23 cellular contexts compared by ENCODE assay signal in the genomic region with DNA sequence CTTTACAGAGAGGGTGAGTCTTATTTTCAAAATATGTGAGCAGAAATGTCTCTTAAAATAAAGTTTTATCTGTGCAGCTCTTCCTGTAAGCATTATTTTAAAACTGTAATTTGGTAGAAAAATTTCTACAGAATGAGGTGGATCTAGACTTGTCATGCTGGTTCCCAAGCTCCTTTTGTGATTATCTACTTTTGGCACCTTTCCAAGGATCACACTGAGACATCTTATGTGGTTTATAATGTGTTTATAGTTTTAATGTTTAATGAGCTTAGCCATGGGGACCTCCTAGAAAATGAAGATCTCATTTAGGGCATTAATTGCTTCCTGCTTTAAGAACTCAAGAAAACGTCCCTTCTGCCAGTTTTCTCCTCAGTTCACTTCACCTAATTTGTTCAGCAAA.
A peak's percentile ranks its signal among the peaks of the same experiment; 100 is the strongest.
DNase-seq lines count a peak whose midpoint lies in the region; ATAC-seq, FAIRE-seq and TF ChIP-seq lines count a peak whose summit lies in the region.
"Had no signal": no experiment of that assay in that cellular context is flagged by ENCODE, and none has a peak within 500 bp of the region (broad histone marks: within the 10 kb centered on the region; RNA-seq: fewer than 3 reads in every experiment).

No MANE protein-coding gene starts in this region.

- CTCF ChIA-PET in A673 (lab: Charles Lee) (no interaction called here), K562 (lab: Yijun Ruan, JAX; ENCODE audit: low intra/inter-chr PET ratio) (no interaction called here)

- H3K4me1 ChIP-seq in A673 (ENCODE audit: insufficient read depth, low read length, poor library complexity, severe bottlenecking) (no peaks in the 10 kb centered on the region), K562 (replicated peaks in 1 of 2; ENCODE audit: control insufficient read depth in 2 of 2, insufficient read depth in 2 of 2, low read length in 2 of 2) (peaks cover 0 to 10% of the 10 kb centered on the region in 2 experiments; a peak in 2 of 5 replicates)

- no peaks in the 10 kb centered on the region for H3K9me1 ChIP-seq in K562 (ENCODE audit: control insufficient read depth, insufficient read depth, low read length)

- H3K4me2 ChIP-seq in K562 (ENCODE audit: insufficient read depth, low read length): no peak overlapping the region

- POLR2A ChIA-PET in A673 (lab: Charles Lee; ENCODE audit: low non-redundant PET) (no interaction called here), K562 (lab: Yijun Ruan, JAX) (interaction anchor here (1.1 kb wide), 1 partner anchor 19 kb away, joined by 3 read pairs; no protein-coding TSS in a partner anchor)

- 10% methylated on average over 1 of the region's 1 CpG for WGBS in K562 (ENCODE audit: insufficient coverage, low coverage, missing lambda C conversion rate)

- BruUV-seq in A673 (replicated peaks; lab: Mats Ljungman, UMichigan): no TSS peak
- no TSS peak for BruUV-seq in K562 (replicated peaks; lab: Mats Ljungman, UMichigan)

- H3K27me3 ChIP-seq in A673 (replicated peaks; ENCODE audit: insufficient read depth, low read depth, low read length, poor library complexity): no peaks in the 10 kb centered on the region
- no peaks in the 10 kb centered on the region for H3K27me3 ChIP-seq in K562 (ENCODE audit: control insufficient read depth in 2 of 2, insufficient read depth in 2 of 2, low read length in 2 of 2)

- no peaks in the 10 kb centered on the region for H3K79me2 ChIP-seq in K562 (ENCODE audit: control insufficient read depth, insufficient read depth, low read length)

- H3K4me3 ChIP-seq in A673 (ENCODE audit: low read depth, low read length, poor library complexity, severe bottlenecking) (no peak overlapping the region), K562 (no peak overlapping the region)

- no peaks in the 10 kb centered on the region for H4K20me1 ChIP-seq in K562 (replicated peaks; ENCODE audit: control insufficient read depth, insufficient read depth, low read length)

- FAIRE-seq in K562 (lab: Jason Lieb, UNC): no peak
- FAIRE-seq: GM18507, HepG2 had no signal

- H3K36me3 ChIP-seq in A673 (ENCODE audit: insufficient read depth, low read length, poor library complexity, severe bottlenecking) (no peaks in the 10 kb centered on the region), K562 (ENCODE audit: control insufficient read depth, insufficient read depth, low read length) (no peaks in the 10 kb centered on the region)

- H3K9me3 ChIP-seq in A673 (ENCODE audit: low read depth, low read length, poor library complexity, severe bottlenecking): no peaks in the 10 kb centered on the region
- no peaks in the 10 kb centered on the region; the same call in 1 of the 2 replicates for H3K9me3 ChIP-seq in K562 (replicated peaks; ENCODE audit: control insufficient read depth, insufficient read depth, low read depth, low read length)

- ATAC-seq in K562: no peak
- ATAC-seq in HG02623 (IDR thresholded peaks at IDR 0.05; ENCODE audit: unreplicated experiment): no peak
- ATAC-seq in HG03571 (IDR thresholded peaks at IDR 0.05; ENCODE audit: unreplicated experiment): no peak
- ATAC-seq: HCT116, HepG2, PC-3 had no signal

- TF ChIP-seq CTCF in A673 (conservative IDR thresholded peaks at IDR 0.05; ENCODE audit: low read depth, low read length) (no peak), K562 (IDR thresholded peaks at IDR 0.05 in 2 of 3, conservative IDR thresholded peaks at IDR 0.05 in 1 of 3; ENCODE audit: insufficient read depth in 2 of 3, low read depth in 1 of 3, low read length in 3 of 3) (no peak)

- peak; percentile 22 for DNase-seq in DMS53 (lab: John Stamatoyannopoulos, UW)
- no peak for DNase-seq in DMS53 treated with DMSO at 0.1 percent for 48 hours (lab: John Stamatoyannopoulos, UW; ENCODE audit: unreplicated experiment)
- DNase-seq in A673 (ENCODE audit: low spot score): peak; percentile 14
- peak; percentile 4 for DNase-seq in NCI-H345 treated with DMSO at 0.1 percent for 48 hours (lab: John Stamatoyannopoulos, UW; ENCODE audit: unreplicated experiment)
- DNase-seq in K562 (ENCODE audit: extremely low read depth in 1 of 4, low spot score in 3 of 4): peak in 1 of 4 experiments; percentile 16
- no peak for DNase-seq in SK-N-DZ (ENCODE audit: low spot score)
- DNase-seq: Kasumi-1; MV-4-11; NCI-H1105; NCI-H1436 treated with DMSO at 0.1 percent for 48 hours; NCI-H1930; NCI-H2171; NCI-H226; NCI-H526; NK-92 treated with Interleukin-12 subunit alpha and Interleukin-12 subunit beta, amount 100 ng/mL, for 24 hours; PC-3; T-helper 2 cell had no signal

- TF ChIP-seq EP300 in K562 (IDR thresholded peaks at IDR 0.05; ENCODE audit: low read length): no peak

- H3K9ac ChIP-seq in K562 (ENCODE audit: insufficient read depth in 1 of 2, low read depth in 2 of 2, low read length in 2 of 2): no peak overlapping the region

- H3K27ac ChIP-seq in A673 (ENCODE audit: low read depth, low read length, poor library complexity, severe bottlenecking): no peak overlapping the region
- no peak overlapping the region for H3K27ac ChIP-seq in K562 (ENCODE audit: extremely low read depth, low read depth, low read length)
- H3K27ac ChIP-seq: 22Rv1 had no signal

- in situ Hi-C loops in K562 (cut with MboI): no loop called here

- no peak overlapping the region; the same call in 1 of the 2 replicates for H2AFZ ChIP-seq in K562 (ENCODE audit: low read depth, low read length)

- no peak for TF ChIP-seq RAD21 in K562 (CRISPR knock-in tag; conservative IDR thresholded peaks at IDR 0.05 in 1 of 2, IDR thresholded peaks at IDR 0.05 in 1 of 2)

- no peak for TF ChIP-seq POLR2A in K562 (conservative IDR thresholded peaks at IDR 0.05)

- intact Hi-C loops in A673 (cut with micrococcal nuclease; ENCODE audit: unreplicated experiment): no loop called here
- intact Hi-C loops in K562 (cut with micrococcal nuclease): no loop called here

TF ChIP-seq in K562, 482 proteins besides CTCF, POLR2A, EP300 and RAD21:
- no peak for TF ChIP-seq ZNF780A (CRISPR knock-in tag; IDR thresholded peaks at IDR 0.05)
- no peak for TF ChIP-seq ZNF23 (CRISPR knock-in tag; IDR thresholded peaks at IDR 0.05)
- no peak for TF ChIP-seq NR2C2 (CRISPR knock-in tag; IDR thresholded peaks at IDR 0.05)
- TF ChIP-seq NR2C2 (tag; IDR thresholded peaks at IDR 0.05): no peak
- no peak for TF ChIP-seq SMC3 (conservative IDR thresholded peaks at IDR 0.05; ENCODE audit: insufficient read depth, low read depth, low read length)
- peak; percentile 89 for TF ChIP-seq NFIC (IDR thresholded peaks at IDR 0.05)
TF ChIP-seq in K562: peak in this region for 1.

Comparison
In these comparisons a context has a peak if more than half of its experiments do, and no peak if none do; other contexts are left out.
1. DNase-seq: peak in DMS53 (single experiment), A673 (single experiment) and NCI-H345 treated with DMSO at 0.1 percent for 48 hours (single experiment); none in DMS53 treated with DMSO at 0.1 percent for 48 hours (single experiment) and SK-N-DZ (single experiment).